In genomic region chr18:44909191-44909719, GRCh38 we compare ENCODE assay signal across 10 cellular contexts.
DNase-seq lines count a peak whose midpoint lies in the region; ATAC-seq, FAIRE-seq and TF ChIP-seq lines count a peak whose summit lies in the region.
"Had no signal": no experiment of that assay in that cellular context is flagged by ENCODE, and none has a peak within 500 bp of the region (broad histone marks: within the 10 kb centered on the region; RNA-seq: fewer than 3 reads in every experiment).

No MANE protein-coding gene starts in this region.

- no peak overlapping the region for H4K8ac ChIP-seq in mesenchymal stem cell (ENCODE audit: low read length)
- H4K8ac ChIP-seq in trophoblast cell (ENCODE audit: low read depth, low read length), result no peak overlapping the region

- H3K27me3 ChIP-seq in mesenchymal stem cell (ENCODE audit: control insufficient read depth in 1 of 2, insufficient read depth in 1 of 2, low read length in 2 of 2) (no peaks in the 10 kb centered on the region), trophoblast cell (ENCODE audit: insufficient read depth, low read length) (no peaks in the 10 kb centered on the region)

- no peak overlapping the region for H2BK15ac ChIP-seq in mesenchymal stem cell (ENCODE audit: low read depth, poor library complexity, severe bottlenecking)

- no peak overlapping the region for H4K91ac ChIP-seq in mesenchymal stem cell (ENCODE audit: low read length)
- H4K91ac ChIP-seq in trophoblast cell (ENCODE audit: low read depth, low read length), result no peak overlapping the region

- H3K4me1 ChIP-seq in mesenchymal stem cell (ENCODE audit: control insufficient read depth, insufficient read depth, low read depth, low read length) (peaks cover 2% of the 10 kb centered on the region), trophoblast cell (ENCODE audit: control insufficient read depth in 1 of 2, insufficient read depth in 2 of 2, low read length in 2 of 2) (no peaks in the 10 kb centered on the region), kidney (ENCODE audit: control insufficient read depth in 1 of 2, insufficient read depth in 1 of 2, low read depth in 1 of 2, low read length in 2 of 2) (peaks cover 0 to 2% of the 10 kb centered on the region in 2 donors)

- 82% methylated on average over 5 of the region's 5 CpGs for whole genome bisulfite sequencing in mesenchymal stem cell
- no CpG with 5 or more reads among the region's 5 CpGs for WGBS in trophoblast cell (ENCODE audit: extremely low coverage, insufficient coverage, insufficient read length)

- H2BK120ac ChIP-seq in mesenchymal stem cell (ENCODE audit: low read depth, low read length), result no peak overlapping the region
- H2BK120ac ChIP-seq in trophoblast cell (ENCODE audit: insufficient read depth, low read length, poor library complexity), result no peak overlapping the region

- no peak overlapping the region for H3K4me3 ChIP-seq in mesenchymal stem cell (ENCODE audit: insufficient read depth in 1 of 2, low read depth in 1 of 2, low read length in 2 of 2)
- H3K4me3 ChIP-seq in trophoblast cell (ENCODE audit: low read depth, low read length), result no peak overlapping the region
- H3K4me3 ChIP-seq in kidney (ENCODE audit: low read length in 2 of 2), result no peak overlapping the region

- H2BK5ac ChIP-seq in mesenchymal stem cell (ENCODE audit: low read depth, low read length, poor library complexity, severe bottlenecking) (no peak overlapping the region), trophoblast cell (ENCODE audit: low read depth, low read length, poor library complexity) (no peak overlapping the region)

- ATAC-seq in GM21723 (IDR thresholded peaks at IDR 0.05; ENCODE audit: unreplicated experiment), result peak; percentile 94
- ATAC-seq in HG03558 (IDR thresholded peaks at IDR 0.05; ENCODE audit: extremely low read depth, unreplicated experiment), result peak; percentile 78
- ATAC-seq: HCT116 had no signal

- no peak overlapping the region for H3K4ac ChIP-seq in mesenchymal stem cell (ENCODE audit: low read depth in 1 of 2, low read length in 2 of 2)
- no peak overlapping the region for H3K4ac ChIP-seq in trophoblast cell (ENCODE audit: low read depth, low read length)

- H2BK12ac ChIP-seq in mesenchymal stem cell (ENCODE audit: low read length in 2 of 2) (no peak overlapping the region), trophoblast cell (ENCODE audit: low read length) (no peak overlapping the region)

- H3K14ac ChIP-seq in mesenchymal stem cell (ENCODE audit: low read length in 2 of 2), result no peak overlapping the region
- H3K14ac ChIP-seq in trophoblast cell (ENCODE audit: low read length), result no peak overlapping the region

- no peak overlapping the region for H3K9ac ChIP-seq in mesenchymal stem cell (ENCODE audit: low read length)
- no peak overlapping the region for H3K9ac ChIP-seq in trophoblast cell (ENCODE audit: low read length)
- no peak overlapping the region for H3K9ac ChIP-seq in kidney (ENCODE audit: low read length in 2 of 2)

- H3K27ac ChIP-seq in mesenchymal stem cell (ENCODE audit: low read length, poor library complexity, severe bottlenecking) (no peak overlapping the region), trophoblast cell (ENCODE audit: low read depth, low read length) (no peak overlapping the region), kidney (ENCODE audit: low read depth in 2 of 2, low read length in 2 of 2) (no peak overlapping the region)
- H3K27ac ChIP-seq: 22Rv1 had no signal

- peak overlapping the region in 1 of 2 experiments; percentile 48 for H3K18ac ChIP-seq in mesenchymal stem cell (ENCODE audit: low read depth in 1 of 2, low read length in 2 of 2)
- no peak overlapping the region for H3K18ac ChIP-seq in trophoblast cell (ENCODE audit: low read length)

- H4K12ac ChIP-seq in trophoblast cell (ENCODE audit: low read depth, low read length), result no peak overlapping the region

- FAIRE-seq in kidney (lab: Jason Lieb, UNC), result no peak

- H3K79me1 ChIP-seq in mesenchymal stem cell (replicated peaks; ENCODE audit: low read length, poor library complexity, severe bottlenecking), result peaks cover 25% of the 10 kb centered on the region
- H3K79me1 ChIP-seq in trophoblast cell (ENCODE audit: low read length), result no peaks in the 10 kb centered on the region

- intact Hi-C loops in kidney (cut with DNase I), result no loop called here

- H2AK5ac ChIP-seq in mesenchymal stem cell (ENCODE audit: low read length, severe bottlenecking) (no peak overlapping the region), trophoblast cell (ENCODE audit: low read length) (no peak overlapping the region)

- H3K4me2 ChIP-seq in mesenchymal stem cell (ENCODE audit: low read length, poor library complexity, severe bottlenecking) (no peak overlapping the region), trophoblast cell (ENCODE audit: low read length) (no peak overlapping the region)

- H3K36me3 ChIP-seq in mesenchymal stem cell (ENCODE audit: control insufficient read depth in 1 of 2, insufficient read depth in 2 of 2, low read depth in 1 of 2, low read length in 2 of 2) (no peaks in the 10 kb centered on the region), trophoblast cell (ENCODE audit: control insufficient read depth in 1 of 2, insufficient read depth in 2 of 2, low read length in 2 of 2) (peaks cover 0 to 2% of the 10 kb centered on the region in 2 experiments), kidney (ENCODE audit: control insufficient read depth in 1 of 2, insufficient read depth in 2 of 2, low read length in 2 of 2) (no peaks in the 10 kb centered on the region)

- no peaks in the 10 kb centered on the region for H3K79me2 ChIP-seq in trophoblast cell (ENCODE audit: control insufficient read depth, insufficient read depth, low read length, poor library complexity)

- H3K23ac ChIP-seq in mesenchymal stem cell (ENCODE audit: low read length in 2 of 2), result no peak overlapping the region
- H3K23ac ChIP-seq in trophoblast cell (ENCODE audit: low read length), result no peak overlapping the region

- H3K9me3 ChIP-seq in mesenchymal stem cell (ENCODE audit: control insufficient read depth, low read length) (peaks cover 3% of the 10 kb centered on the region), trophoblast cell (ENCODE audit: insufficient read depth, low read depth, low read length) (no peaks in the 10 kb centered on the region), kidney (ENCODE audit: control insufficient read depth in 1 of 2, low read length in 2 of 2) (no peaks in the 10 kb centered on the region)

- DNase-seq in DMS 273 (lab: John Stamatoyannopoulos, UW; ENCODE audit: unreplicated experiment), result peak; percentile 8
- DNase-seq in DMS 273 treated with DMSO at 0.1 percent for 48 hours (lab: John Stamatoyannopoulos, UW), result no peak
- peak; percentile 30 for DNase-seq in mesenchymal stem cell
- no peak for DNase-seq in trophoblast cell
- DNase-seq in kidney, result no peak
- no peak for DNase-seq in putamen (ENCODE audit: low spot score)

- no peak for TF ChIP-seq CTCF in kidney (IDR thresholded peaks at IDR 0.05; ENCODE audit: borderline replicate concordance, extremely low read depth, insufficient read depth)

- H2AFZ ChIP-seq in mesenchymal stem cell (ENCODE audit: low read depth, low read length) (no peak overlapping the region), trophoblast cell (ENCODE audit: insufficient read depth, low read length, poor library complexity) (no peak overlapping the region)

Comparison
In these comparisons a context has a peak if more than half of its experiments do, and no peak if none do; other contexts are left out.
1. DNase-seq: peak in DMS 273 (single experiment) and mesenchymal stem cell (single experiment); none in DMS 273 treated with DMSO at 0.1 percent for 48 hours (single experiment), trophoblast cell (0 of 2), kidney (single experiment) and putamen (single experiment).